ENCODE assay signal across 1 cellular context in genomic region chr16:73951541-73951940, GRCh38.
TF ChIP-seq lines count a peak whose summit lies in the region.

No MANE protein-coding gene starts in this region.

TF ChIP-seq in IMR-90, 13 proteins besides CTCF, POLR2A, EP300 and RAD21:
- TF ChIP-seq SMC3 (IDR thresholded peaks at IDR 0.05; ENCODE audit: low read depth, low read length) (no peak), BHLHE40 (IDR thresholded peaks at IDR 0.05; ENCODE audit: low read depth, low read length) (no peak), RFX5 (IDR thresholded peaks at IDR 0.05; ENCODE audit: low read depth, low read length) (no peak), CHD1 (IDR thresholded peaks at IDR 0.05; ENCODE audit: low read depth, low read length) (no peak)
